8 cellular contexts compared by ENCODE assay signal in the genomic region with DNA sequence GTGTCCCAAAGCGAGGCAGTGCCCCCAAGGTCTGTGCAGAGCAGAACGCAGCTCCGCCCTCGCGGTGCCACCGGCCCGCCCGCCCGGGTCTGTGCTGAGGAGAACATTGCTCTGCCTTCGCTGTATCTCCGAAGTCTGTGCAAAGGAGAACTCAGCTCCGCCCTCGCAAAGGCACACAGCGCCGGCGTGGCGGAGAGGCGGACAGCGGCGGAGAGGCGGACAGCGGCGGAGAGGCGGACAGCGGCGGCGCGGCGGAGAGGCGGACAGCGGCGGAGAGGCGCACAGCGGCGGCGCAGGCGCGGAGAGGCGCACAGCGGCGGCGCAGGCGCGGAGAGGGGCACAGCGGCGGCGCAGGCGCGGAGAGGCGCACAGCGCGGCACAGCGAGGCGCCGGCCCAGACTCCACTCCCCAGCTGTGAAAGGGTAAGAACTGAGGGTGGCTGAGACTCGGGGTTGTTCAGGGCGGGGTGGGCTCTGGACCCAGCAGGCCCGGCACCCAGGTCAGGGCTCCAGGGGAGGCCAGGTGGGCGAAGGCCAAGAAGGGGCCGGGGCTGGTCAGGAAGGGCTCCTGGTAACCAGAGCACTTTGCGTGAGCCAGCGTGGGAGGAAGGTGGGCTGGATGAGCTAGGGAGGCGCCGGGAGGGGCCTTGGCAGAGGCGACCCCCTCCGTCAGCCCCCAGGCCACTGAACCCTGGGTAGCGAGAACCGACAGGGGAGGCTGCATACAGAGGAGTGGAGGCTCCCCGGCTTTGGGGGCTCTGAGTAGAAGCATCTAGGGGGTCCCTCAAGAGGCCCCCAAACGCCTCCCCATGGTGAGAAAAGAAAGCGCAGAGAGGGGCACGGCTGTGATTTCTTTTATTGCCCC. TPM values are rescaled to one million over a fixed set of nuclear protein-coding genes. Genes with fewer than 3 reads are reported as not detected.
DNase-seq lines count a peak whose midpoint lies in the region; ATAC-seq, FAIRE-seq and TF ChIP-seq lines count a peak whose summit lies in the region.
"Not testable (repeated sequence)": the region's sequence is repeated elsewhere in the genome, so short reads cannot be mapped to it uniquely, and the experiment has no call there.

No MANE protein-coding gene starts in this region.

- not testable (repeated sequence) for H3K9me3 ChIP-seq in HepG2 (ENCODE audit: low read length)

- peak; percentile 84 for ATAC-seq in GM19025 (IDR thresholded peaks at IDR 0.05; ENCODE audit: low read depth, unreplicated experiment)
- ATAC-seq in HG03460 (IDR thresholded peaks at IDR 0.05; ENCODE audit: unreplicated experiment) = peak; percentile 95
- peak; percentile 100 for ATAC-seq in activated CD8-positive, alpha-beta T cell treated with anti-CD3 and anti-CD28 coated beads for 36 hours
- ATAC-seq in HepG2 = peak; percentile 100

- not testable (repeated sequence) for H3K27ac ChIP-seq in ACC112 (ENCODE audit: low read depth, low read length)
- peak overlapping the region in 46 of 59 donors; percentile 10 to 90 (median 70) for H3K27ac ChIP-seq in dorsolateral prefrontal cortex
- peak overlapping the region; percentile 58 for H3K27ac ChIP-seq in HepG2 (ENCODE audit: extremely low read length, insufficient read depth, low read length)

- peak overlapping the region; percentile 88 for H3K4me3 Mint-ChIP-seq in activated CD8-positive, alpha-beta T cell treated with anti-CD3 and anti-CD28 coated beads for 36 hours

- TSS peak; percentile 68 for BruUV-seq in HepG2 (replicated peaks; lab: Mats Ljungman, UMichigan)

- H3K4me2 ChIP-seq in HepG2 (ENCODE audit: low read depth, low read length) = peak overlapping the region; percentile 57

- DNase-seq in NK-92 treated with Interleukin-12 subunit alpha and Interleukin-12 subunit beta, amount 100 ng/mL, for 24 hours (lab: John Stamatoyannopoulos, UW) = peak; percentile 42
- peak; percentile 65 for DNase-seq in activated CD8-positive, alpha-beta T cell treated with anti-CD3 and anti-CD28 coated beads for 36 hours
- DNase-seq in dorsolateral prefrontal cortex (peak in 8 of 10 donors; percentile 34 to 82 (median 50)), HepG2 (ENCODE audit: low spot score) (peak; percentile 16)
- peak; percentile 36 to 48 for DNase-seq in stimulated activated CD4-positive, alpha-beta T cell treated with anti-CD3 and anti-CD28 coated beads, Interleukin-15, amount 100 ng/mL, for 48 hours (ENCODE audit: low read depth in 2 of 2)

- not testable (repeated sequence) for H3K4me1 ChIP-seq in ACC112 (ENCODE audit: control insufficient read depth, insufficient read depth, low read length, unreplicated experiment)
- H3K4me1 ChIP-seq in HepG2 (ENCODE audit: insufficient read depth, low read length) = peaks cover 12% of the 10 kb centered on the region; the same call in 1 of the 2 replicates

- peak; percentile 30 for TF ChIP-seq CTCF in activated CD8-positive, alpha-beta T cell treated with anti-CD3 and anti-CD28 coated beads for 36 hours (IDR thresholded peaks at IDR 0.05)
- TF ChIP-seq CTCF in dorsolateral prefrontal cortex (IDR thresholded peaks at IDR 0.05 in 54 of 56, conservative IDR thresholded peaks at IDR 0.05 in 2 of 56; ENCODE audit: low read depth in 1 of 56, partially characterized antibody in 56 of 56) (peak in 17 of 56 donors; percentile 7 to 40 (median 14)), HepG2 (CRISPR knock-in tag; IDR thresholded peaks at IDR 0.05) (peak; percentile 31)

- not testable (repeated sequence) for H3K27me3 Mint-ChIP-seq in activated CD8-positive, alpha-beta T cell treated with anti-CD3 and anti-CD28 coated beads for 36 hours

- in situ Hi-C loops in HepG2 (cut with HindIII; ENCODE audit: extremely low pct_ligation_motif_present, low pct_unique_long_range_greater_than_20kb) = not testable (repeated sequence)

- peak overlapping the region; percentile 82 for H3K27ac Mint-ChIP-seq in activated CD8-positive, alpha-beta T cell treated with anti-CD3 and anti-CD28 coated beads for 36 hours

- not testable (repeated sequence) for FAIRE-seq in HepG2 (lab: Jason Lieb, UNC)

- H3K4me3 ChIP-seq in ACC112 (ENCODE audit: low read depth, low read length) (peak overlapping the region; percentile 82), dorsolateral prefrontal cortex (peak overlapping the region; percentile 56 to 96 (median 83)), HepG2 (replicated peaks in 1 of 3; ENCODE audit: insufficient read depth in 1 of 3, low read depth in 2 of 3, low read length in 3 of 3) (peak overlapping the region; percentile 75 to 82 (median 81); a peak in 5 of 6 replicates)

- peak; percentile 41; the same call in 1 of the 2 replicates for TF ChIP-seq RAD21 in HepG2 (CRISPR knock-in tag; IDR thresholded peaks at IDR 0.05)

- H3K36me3 ChIP-seq in ACC112 (ENCODE audit: insufficient read depth, low read length); HepG2 (replicated peaks in 1 of 2; ENCODE audit: control insufficient read depth in 1 of 2, insufficient read depth in 2 of 2, low read length in 2 of 2): not testable (repeated sequence)

- 0% methylated on average over 7 of the region's 72 CpGs for WGBS in HepG2 (ENCODE audit: low lambda C conversion rate)

- H3K79me2 ChIP-seq in ACC112 (ENCODE audit: control insufficient read depth, insufficient read depth, low read length, unreplicated experiment); HepG2 (ENCODE audit: insufficient read depth, low read length): not testable (repeated sequence)

- H3K27me3 ChIP-seq in ACC112 (ENCODE audit: insufficient read depth, low read length); dorsolateral prefrontal cortex; HepG2 (ENCODE audit: control insufficient read depth in 1 of 2, insufficient read depth in 2 of 2, low read length in 2 of 2): not testable (repeated sequence)

- CTCF ChIA-PET in activated CD8-positive, alpha-beta T cell treated with anti-CD3 and anti-CD28 coated beads for 36 hours (lab: Charles Lee) = interaction anchor here (0.8 kb wide), 1 partner anchor 90 kb away, joined by 4 read pairs; no protein-coding TSS in a partner anchor
- CTCF ChIA-PET in HepG2 (lab: Yijun Ruan, JAX; ENCODE audit: low intra/inter-chr PET ratio, low total read pairs) = interaction anchor here (1.6 kb wide), 1 partner anchor 90 kb away, joined by 6 read pairs; no protein-coding TSS in a partner anchor

- peak in 1 of 2 experiments; percentile 55; a peak in 2 of 4 replicates for TF ChIP-seq POLR2A in HepG2 (IDR thresholded peaks at IDR 0.05; ENCODE audit: insufficient read depth in 1 of 2, low read depth in 2 of 2, low read length in 2 of 2)

- H4K20me1 ChIP-seq in HepG2 (ENCODE audit: insufficient read depth, low read length) = not testable (repeated sequence)

- POLR2A ChIA-PET in activated CD8-positive, alpha-beta T cell treated with anti-CD3 and anti-CD28 coated beads for 36 hours (lab: Charles Lee); HepG2 (lab: Yijun Ruan, JAX): not testable (repeated sequence)

- H3K9ac ChIP-seq in HepG2 (ENCODE audit: insufficient read depth, low read depth, low read length) = peak overlapping the region; percentile 71

- intact Hi-C loops in activated CD8-positive, alpha-beta T cell treated with anti-CD3 and anti-CD28 coated beads for 36 hours (cut with micrococcal nuclease); dorsolateral prefrontal cortex (cut with DNase I); HepG2 (cut with micrococcal nuclease; ENCODE audit: unreplicated experiment): not testable (repeated sequence)

- peaks cover 26% of the 10 kb centered on the region for H3K4me1 Mint-ChIP-seq in activated CD8-positive, alpha-beta T cell treated with anti-CD3 and anti-CD28 coated beads for 36 hours (ENCODE audit: low read depth)

- TF ChIP-seq EP300 in HepG2 (IDR thresholded peaks at IDR 0.05; ENCODE audit: low read depth in 2 of 2, low read length in 2 of 2); HepG2 (CRISPR knock-in tag; IDR thresholded peaks at IDR 0.05; ENCODE audit: borderline replicate concordance): not testable (repeated sequence)

- not testable (repeated sequence) for H3K36me3 Mint-ChIP-seq in activated CD8-positive, alpha-beta T cell treated with anti-CD3 and anti-CD28 coated beads for 36 hours (ENCODE audit: low read depth)

- H3K9me3 Mint-ChIP-seq in activated CD8-positive, alpha-beta T cell treated with anti-CD3 and anti-CD28 coated beads for 36 hours = not testable (repeated sequence)

- H2AFZ ChIP-seq in ACC112 (ENCODE audit: low read length, unreplicated experiment) (peak overlapping the region; percentile 75), HepG2 (ENCODE audit: low read length) (peak overlapping the region; percentile 42)

TF ChIP-seq in HepG2, 621 proteins besides CTCF, POLR2A, EP300 and RAD21 (continues in another document):
- TF ChIP-seq ZNF598 (CRISPR knock-in tag; IDR thresholded peaks at IDR 0.05; ENCODE audit: borderline replicate concordance) (peak; percentile 74; the same call in 1 of the 2 replicates), ZNF263 (CRISPR knock-in tag; IDR thresholded peaks at IDR 0.05) (0 out of 2 replicates have a peak, but pooled peaks have one; percentile 55), ZNF547 (CRISPR knock-in tag; IDR thresholded peaks at IDR 0.05) (peak; percentile 87)

RNA-seq across cellular contexts. Expression of gene VPREB1, which starts 53.4 kb away (rescaled TPM):
- total RNA-seq in activated CD8-positive, alpha-beta T cell treated with anti-CD3 and anti-CD28 coated beads for 36 hours = not detected
- total RNA-seq in dorsolateral prefrontal cortex = not detected
- not detected in 2 replicates for total RNA-seq in HepG2 (2016; rRNA removed; fragmentation: Illumina TruSeq; extraction: Trizol)
- total RNA-seq in HepG2 (2016; cell fraction: cytosol; rRNA removed; fragmentation: Illumina TruSeq; extraction: Trizol; ENCODE audit: low read depth) = not detected in 2 replicates
- total RNA-seq in HepG2 (2016; cell fraction: insoluble cytoplasmic fraction; rRNA removed; fragmentation: Illumina TruSeq; extraction: Trizol) = not detected in 2 replicates
- total RNA-seq in HepG2 (2016; cell fraction: membrane; rRNA removed; fragmentation: Illumina TruSeq; extraction: Trizol) = not detected in 2 replicates
- not detected in 2 replicates for total RNA-seq in HepG2 (2016; cell fraction: nucleus; rRNA removed; fragmentation: Illumina TruSeq; extraction: Trizol)
- polyA plus RNA-seq in HepG2 (2011; rRNA removed) = not detected in 2 replicates
- not detected in 2 replicates for polyA plus RNA-seq in HepG2 (2011; cell fraction: cytosol; rRNA removed)
- not detected in 2 replicates for polyA plus RNA-seq in HepG2 (2011; cell fraction: nucleus; rRNA removed)
- polyA plus RNA-seq in HepG2 (2012) = not detected in 2 replicates
- not detected in 2 replicates for polyA plus RNA-seq in HepG2 (2016; cell fraction: cytosol; fragmentation: Illumina TruSeq; extraction: Trizol; ENCODE audit: low read depth)
- not detected in 2 replicates for polyA plus RNA-seq in HepG2 (2016; cell fraction: insoluble cytoplasmic fraction; fragmentation: Illumina TruSeq; extraction: Trizol; ENCODE audit: low read depth)
- not detected in 2 replicates for polyA plus RNA-seq in HepG2 (2016; cell fraction: membrane; fragmentation: Illumina TruSeq; extraction: Trizol; ENCODE audit: low read depth)
- polyA plus RNA-seq in HepG2 (2016; cell fraction: nucleus; fragmentation: Illumina TruSeq; extraction: Trizol; ENCODE audit: insufficient read depth, low read depth) = not detected in 2 replicates
- polyA minus RNA-seq in HepG2 (2011; rRNA and poly(A)+ RNA removed; ENCODE audit: low replicate concordance) = not detected in 2 replicates
- polyA minus RNA-seq in HepG2 (2011; cell fraction: cytosol; rRNA and poly(A)+ RNA removed) = not detected in 2 replicates
- polyA minus RNA-seq in HepG2 (2011; cell fraction: nucleus; rRNA and poly(A)+ RNA removed) = not detected in 2 replicates
